16 cellular contexts compared by ENCODE assay signal in genomic region chr22:39353346-39353745, GRCh38. TPM values are rescaled to one million over a fixed set of nuclear protein-coding genes. Genes with fewer than 3 reads are reported as not detected.
DNase-seq lines count a peak whose midpoint lies in the region; ATAC-seq and TF ChIP-seq lines count a peak whose summit lies in the region.
"Had no signal": no experiment of that assay in that cellular context is flagged by ENCODE, and none has a peak within 500 bp of the region (broad histone marks: within the 10 kb centered on the region; RNA-seq: fewer than 3 reads in every experiment).

No MANE protein-coding gene starts in this region.

- no peak for ATAC-seq in HG02759 (IDR thresholded peaks at IDR 0.05; ENCODE audit: unreplicated experiment)
- ATAC-seq: activated T-helper 17 cell treated with anti-CD3 and anti-CD28 coated beads, Interleukin-2, amount 50 U/mL, for 72 hours; left cardiac atrium had no signal

- H4K20me1 ChIP-seq in smooth muscle cell (ENCODE audit: low read depth) = peaks cover 22% of the 10 kb centered on the region

- CTCF ChIA-PET in RWPE1 (lab: Yijun Ruan, JAX) = no interaction called here

- peaks cover 26% of the 10 kb centered on the region for H3K79me1 ChIP-seq in trophoblast cell (ENCODE audit: low read length)

- peaks cover 10% of the 10 kb centered on the region for H3K79me2 ChIP-seq in trophoblast cell (ENCODE audit: control insufficient read depth, insufficient read depth, low read length, poor library complexity)
- no peaks in the 10 kb centered on the region for H3K79me2 ChIP-seq in smooth muscle cell (ENCODE audit: low read depth)

- no peaks in the 10 kb centered on the region for H3K36me3 Mint-ChIP-seq in endothelial cell (ENCODE audit: low read depth, unreplicated experiment)

- H3K18ac ChIP-seq in trophoblast cell (ENCODE audit: low read length) = peak overlapping the region; percentile 9

- no peaks in the 10 kb centered on the region for H3F3A ChIP-seq in smooth muscle cell (ENCODE audit: low read depth)

- peak; percentile 30 for DNase-seq in EH (ENCODE audit: low read depth)
- no peak for DNase-seq in RWPE1 (ENCODE audit: low spot score)
- no peak for DNase-seq in trophoblast cell
- no peak for DNase-seq in smooth muscle cell (lab: John Stamatoyannopoulos, UW; ENCODE audit: unreplicated experiment)
- DNase-seq in endothelial cell (ENCODE audit: low spot score) = no peak
- DNase-seq: activated B cell treated with CpG ODN at 0.5 μM for 24 hours; GDM1; left cardiac atrium; NCI-H1436 treated with DMSO at 0.1 percent for 48 hours; SJCRH30; stimulated activated naive CD4-positive, alpha-beta T cell had no signal

- H2BK5ac ChIP-seq in trophoblast cell (ENCODE audit: low read depth, low read length, poor library complexity) = no peak overlapping the region

- no peak overlapping the region for H3K27ac Mint-ChIP-seq in endothelial cell (ENCODE audit: unreplicated experiment)
- H3K27ac Mint-ChIP-seq: activated B cell treated with CpG ODN at 0.5 μM for 24 hours; activated T-helper 17 cell treated with anti-CD3 and anti-CD28 coated beads, Interleukin-2, amount 50 U/mL, for 72 hours; mesothelial cell of epicardium had no signal

- peaks cover 7% of the 10 kb centered on the region for H3K4me1 Mint-ChIP-seq in endothelial cell (ENCODE audit: unreplicated experiment)
- H3K4me1 Mint-ChIP-seq: activated T-helper 17 cell treated with anti-CD3 and anti-CD28 coated beads, Interleukin-2, amount 50 U/mL, for 72 hours had no signal

- H3K36me3 ChIP-seq in esophagus (ENCODE audit: control insufficient read depth in 2 of 2, insufficient read depth in 2 of 2, low read length in 1 of 2) = no peaks in the 10 kb centered on the region
- no peaks in the 10 kb centered on the region for H3K36me3 ChIP-seq in trophoblast cell (ENCODE audit: control insufficient read depth in 1 of 2, insufficient read depth in 2 of 2, low read length in 2 of 2)
- no peaks in the 10 kb centered on the region for H3K36me3 ChIP-seq in smooth muscle cell (ENCODE audit: low read depth)
- H3K36me3 ChIP-seq: neutrophil, SJCRH30 had no signal

- H3K23ac ChIP-seq in trophoblast cell (ENCODE audit: low read length) = no peak overlapping the region

- H4K8ac ChIP-seq in trophoblast cell (ENCODE audit: low read depth, low read length) = peak overlapping the region; percentile 17

- H3K4ac ChIP-seq in trophoblast cell (ENCODE audit: low read depth, low read length) = no peak overlapping the region

- no peaks in the 10 kb centered on the region for H3K9me3 Mint-ChIP-seq in endothelial cell (ENCODE audit: unreplicated experiment)
- H3K9me3 Mint-ChIP-seq: activated B cell treated with CpG ODN at 0.5 μM for 24 hours; activated T-helper 17 cell treated with anti-CD3 and anti-CD28 coated beads, Interleukin-2, amount 50 U/mL, for 72 hours; mesothelial cell of epicardium had no signal

- peak overlapping the region; percentile 6 for H2BK12ac ChIP-seq in trophoblast cell (ENCODE audit: low read length)

- H2AFZ ChIP-seq in trophoblast cell (ENCODE audit: insufficient read depth, low read length, poor library complexity) (no peak overlapping the region), smooth muscle cell (ENCODE audit: low read depth) (no peak overlapping the region)

- H4K91ac ChIP-seq in trophoblast cell (ENCODE audit: low read depth, low read length) = peak overlapping the region; percentile 11

- POLR2A ChIA-PET in RWPE1 (lab: Yijun Ruan, JAX; ENCODE audit: low non-redundant PET) = no interaction called here

- no peaks in the 10 kb centered on the region for H3K9me3 ChIP-seq in esophagus (ENCODE audit: control insufficient read depth in 2 of 2, insufficient read depth in 1 of 2, low read depth in 1 of 2, low read length in 1 of 2)
- peaks cover 1% of the 10 kb centered on the region for H3K9me3 ChIP-seq in trophoblast cell (ENCODE audit: insufficient read depth, low read depth, low read length)
- H3K9me3 ChIP-seq in smooth muscle cell (replicated peaks; ENCODE audit: low read depth) = no peaks in the 10 kb centered on the region
- H3K9me3 ChIP-seq: neutrophil, SJCRH30 had no signal

- no peak overlapping the region for H2BK120ac ChIP-seq in trophoblast cell (ENCODE audit: insufficient read depth, low read length, poor library complexity)

- WGBS in esophagus, 2 donors = 58 to 61% methylated on average over 9 of the region's 9 CpGs
- WGBS in trophoblast cell (ENCODE audit: extremely low coverage, insufficient coverage, insufficient read length) = no CpG with 5 or more reads among the region's 9 CpGs
- WGBS in smooth muscle cell (ENCODE audit: low lambda C conversion rate) = 77% methylated on average over 9 of the region's 9 CpGs

- H3K4me2 ChIP-seq in trophoblast cell (ENCODE audit: low read length) (no peak overlapping the region), smooth muscle cell (no peak overlapping the region)

- no peak overlapping the region for H3K9ac ChIP-seq in trophoblast cell (ENCODE audit: low read length)
- no peak overlapping the region for H3K9ac ChIP-seq in smooth muscle cell (ENCODE audit: low read depth)

- no peak overlapping the region for H4K12ac ChIP-seq in trophoblast cell (ENCODE audit: low read depth, low read length)

- peak overlapping the region; percentile 89 for H2AK5ac ChIP-seq in trophoblast cell (ENCODE audit: low read length)

- peak overlapping the region; percentile 22; the same call in 1 of the 2 replicates for H3K27ac ChIP-seq in RWPE1
- H3K27ac ChIP-seq in esophagus (ENCODE audit: low read depth in 2 of 2, low read length in 1 of 2) = peak overlapping the region; percentile 55 to 87
- H3K27ac ChIP-seq in trophoblast cell (ENCODE audit: low read depth, low read length) = no peak overlapping the region
- H3K27ac ChIP-seq in smooth muscle cell (ENCODE audit: low read depth) = no peak overlapping the region
- H3K27ac ChIP-seq: neutrophil, SJCRH30 had no signal

- peaks cover 2% of the 10 kb centered on the region for H3K27me3 Mint-ChIP-seq in endothelial cell (ENCODE audit: unreplicated experiment)
- H3K27me3 Mint-ChIP-seq: activated B cell treated with CpG ODN at 0.5 μM for 24 hours had no signal

- H3K14ac ChIP-seq in trophoblast cell (ENCODE audit: low read length) = peak overlapping the region; percentile 8

- H3K4me3 ChIP-seq in esophagus (ENCODE audit: low read depth in 1 of 2, low read length in 2 of 2) (no peak overlapping the region), trophoblast cell (ENCODE audit: low read depth, low read length) (no peak overlapping the region), smooth muscle cell (no peak overlapping the region)
- H3K4me3 ChIP-seq: SJCRH30 had no signal

- H3K4me1 ChIP-seq in esophagus (ENCODE audit: control insufficient read depth in 2 of 2, insufficient read depth in 2 of 2, low read length in 1 of 2) = peaks cover 6 to 33% of the 10 kb centered on the region in 2 donors
- peaks cover 26 to 31% of the 10 kb centered on the region in 2 experiments for H3K4me1 ChIP-seq in trophoblast cell (ENCODE audit: control insufficient read depth in 1 of 2, insufficient read depth in 2 of 2, low read length in 2 of 2)
- H3K4me1 ChIP-seq in smooth muscle cell (ENCODE audit: low read depth) = peaks cover 11% of the 10 kb centered on the region

- H3K27me3 ChIP-seq in esophagus (ENCODE audit: control insufficient read depth in 1 of 2, insufficient read depth in 2 of 2, low read length in 2 of 2) (no peaks in the 10 kb centered on the region), trophoblast cell (ENCODE audit: insufficient read depth, low read length) (no peaks in the 10 kb centered on the region), smooth muscle cell (ENCODE audit: low read depth) (no peaks in the 10 kb centered on the region)
- H3K27me3 ChIP-seq: SJCRH30 had no signal

- no peak overlapping the region for H3K4me3 Mint-ChIP-seq in endothelial cell (ENCODE audit: unreplicated experiment)
- H3K4me3 Mint-ChIP-seq: activated B cell treated with CpG ODN at 0.5 μM for 24 hours; activated T-helper 17 cell treated with anti-CD3 and anti-CD28 coated beads, Interleukin-2, amount 50 U/mL, for 72 hours; mesothelial cell of epicardium had no signal

- TF ChIP-seq CTCF in RWPE1 (conservative IDR thresholded peaks at IDR 0.05; ENCODE audit: low read depth) (no peak), smooth muscle cell (IDR thresholded peaks at IDR 0.05; ENCODE audit: borderline replicate concordance, insufficient read depth, poor library complexity, severe bottlenecking) (no peak), endothelial cell (IDR thresholded peaks at IDR 0.05; ENCODE audit: unreplicated experiment) (no peak)

RNA-seq across cellular contexts. Expression of gene SYNGR1, which starts 3.6 kb away (rescaled TPM):
- polyA plus RNA-seq in esophagus (10 to 100 TPM; 32.5 to 39.8 TPM), smooth muscle cell (55.7 and 58.0 TPM in 2 replicates)
- 20.4 and 21.0 TPM in 2 replicates for polyA plus RNA-seq in trophoblast cell (2013)
- total RNA-seq in smooth muscle cell (12.0 and 26.7 TPM in 2 replicates), endothelial cell (ENCODE audit: unreplicated experiment) (2.9 TPM)
- total RNA-seq: activated T-helper 17 cell treated with anti-CD3 and anti-CD28 coated beads, Interleukin-2, amount 50 U/mL, for 72 hours had no signal

RNA-seq across cellular contexts. Expression of gene RPL3, which starts 33.9 kb away (rescaled TPM):
- polyA plus RNA-seq in esophagus (1,000 to 10,000 TPM; 1,521 to 2,885 TPM), smooth muscle cell (717 and 749 TPM in 2 replicates)
- polyA plus RNA-seq in trophoblast cell (2013) = 1,456 and 1,519 TPM in 2 replicates
- total RNA-seq in smooth muscle cell (1,022 and 1,136 TPM in 2 replicates), endothelial cell (ENCODE audit: unreplicated experiment) (2,149 TPM)

RNA-seq across cellular contexts. Expression of gene TAB1, which starts 46.2 kb away (rescaled TPM):
- polyA plus RNA-seq in esophagus (10 to 100 TPM; 10.6 to 13.4 TPM), smooth muscle cell (11.1 and 13.6 TPM in 2 replicates)
- polyA plus RNA-seq in trophoblast cell (2013) = 12.9 and 13.2 TPM in 2 replicates
- total RNA-seq in smooth muscle cell (12.9 and 14.8 TPM in 2 replicates), endothelial cell (ENCODE audit: unreplicated experiment) (24.0 TPM)

Comparison
In these comparisons a context has a peak if more than half of its experiments do, and no peak if none do; other contexts are left out.
1. H3K27ac ChIP-seq: peak in RWPE1 (single experiment) and esophagus (2 of 2); none in trophoblast cell (single experiment) and smooth muscle cell (single experiment).